6 cellular contexts compared by ENCODE assay signal in genomic region chr10:78719276-78719675, GRCh38.
"Had no signal": no experiment of that assay in that cellular context is flagged by ENCODE, and none has a peak within 500 bp of the region (broad histone marks: within the 10 kb centered on the region; RNA-seq: fewer than 3 reads in every experiment).

No MANE protein-coding gene starts in this region.

- H3K4me3 ChIP-seq: K562 had no signal

- H3K27ac ChIP-seq: HL-60, KMS-11 had no signal

- DNase-seq: KBM-7, KG1 had no signal

- H3K4me2 ChIP-seq: KMS-11 had no signal

- H3K9ac ChIP-seq: KMS-11 had no signal

- ATAC-seq: HepG2, K562 had no signal
